Comparison of ENCODE assay signal across 11 cellular contexts in genomic region chr17:44355310-44355640, GRCh38. TPM values are rescaled to one million over a fixed set of nuclear protein-coding genes. Genes with fewer than 3 reads are reported as not detected.
DNase-seq lines count a peak whose midpoint lies in the region; ATAC-seq and TF ChIP-seq lines count a peak whose summit lies in the region.
"Had no signal": no experiment of that assay in that cellular context is flagged by ENCODE, and none has a peak within 500 bp of the region (broad histone marks: within the 10 kb centered on the region; RNA-seq: fewer than 3 reads in every experiment).

No MANE protein-coding gene starts in this region.

- no peaks in the 10 kb centered on the region for H3K9me3 ChIP-seq in CD4-positive, CD25-positive, alpha-beta regulatory T cell (ENCODE audit: control insufficient read depth in 2 of 2, low read length in 2 of 2)
- no peaks in the 10 kb centered on the region for H3K9me3 ChIP-seq in WERI-Rb-1 (ENCODE audit: severe bottlenecking)
- H3K9me3 ChIP-seq: gastroesophageal sphincter, MG63, right atrium auricular region, stomach had no signal

- H3K27me3 ChIP-seq in CD4-positive, CD25-positive, alpha-beta regulatory T cell (ENCODE audit: control insufficient read depth, insufficient read depth, low read length): no peaks in the 10 kb centered on the region
- no peaks in the 10 kb centered on the region for H3K27me3 ChIP-seq in WERI-Rb-1 (ENCODE audit: insufficient read depth, low read depth, severe bottlenecking)
- H3K27me3 ChIP-seq: gastroesophageal sphincter, MG63, right atrium auricular region had no signal

- no peak overlapping the region for H3K4me3 ChIP-seq in CD4-positive, CD25-positive, alpha-beta regulatory T cell (ENCODE audit: low read depth, low read length)
- H3K4me3 ChIP-seq in WERI-Rb-1 (ENCODE audit: low read depth, low read length): no peak overlapping the region
- H3K4me3 ChIP-seq: gastroesophageal sphincter, GM23248, MG63 had no signal

- no peak for ATAC-seq in CD4-positive, CD25-positive, alpha-beta regulatory T cell (ENCODE audit: low read depth in 2 of 2)
- ATAC-seq: gastroesophageal sphincter had no signal

- H3K36me3 Mint-ChIP-seq in CD4-positive, CD25-positive, alpha-beta regulatory T cell: no peaks in the 10 kb centered on the region

- H3K36me3 ChIP-seq in CD4-positive, CD25-positive, alpha-beta regulatory T cell (ENCODE audit: control insufficient read depth, insufficient read depth, low read length): no peaks in the 10 kb centered on the region
- H3K36me3 ChIP-seq in WERI-Rb-1: peaks cover 60% of the 10 kb centered on the region

- peaks cover 0 to 20% (median 1%) of the 10 kb centered on the region in 4 donors for H3K4me1 Mint-ChIP-seq in CD4-positive, CD25-positive, alpha-beta regulatory T cell

- H3K27me3 Mint-ChIP-seq in CD4-positive, CD25-positive, alpha-beta regulatory T cell: peaks cover 18% of the 10 kb centered on the region

- H3K9me3 Mint-ChIP-seq in CD4-positive, CD25-positive, alpha-beta regulatory T cell: peaks cover 0 to 2% (median 0%) of the 10 kb centered on the region in 7 donors
- H3K9me3 Mint-ChIP-seq: activated T-cell treated with anti-CD3 and anti-CD28 coated beads, Interleukin-2, amount 50 U/mL, for 72 hours had no signal

- no peak for TF ChIP-seq CTCF in WERI-Rb-1 (IDR thresholded peaks at IDR 0.05; ENCODE audit: low read depth, low read length)

- DNase-seq in CD4-positive, CD25-positive, alpha-beta regulatory T cell: no peak
- DNase-seq in WERI-Rb-1 (peak; percentile 13), Kasumi-1 (lab: John Stamatoyannopoulos, UW) (no peak)
- no peak for DNase-seq in stimulated activated CD4-positive, alpha-beta T cell treated with anti-CD3 and anti-CD28 coated beads, Interleukin-4, amount 100 ng/mL, for 24 hours
- DNase-seq: kidney, MG63, stomach had no signal

- H3K27ac ChIP-seq in CD4-positive, CD25-positive, alpha-beta regulatory T cell (ENCODE audit: insufficient read depth, low read length, poor library complexity, severe bottlenecking): no peak overlapping the region
- no peak overlapping the region for H3K27ac ChIP-seq in WERI-Rb-1
- H3K27ac ChIP-seq: gastroesophageal sphincter, GM23248, right atrium auricular region, stomach had no signal

- H3K4me3 Mint-ChIP-seq in CD4-positive, CD25-positive, alpha-beta regulatory T cell: peak overlapping the region; percentile 54 to 73 (median 65)
- H3K4me3 Mint-ChIP-seq: activated T-cell treated with anti-CD3 and anti-CD28 coated beads, Interleukin-2, amount 50 U/mL, for 72 hours had no signal

- no peak overlapping the region for H3K27ac Mint-ChIP-seq in CD4-positive, CD25-positive, alpha-beta regulatory T cell
- H3K27ac Mint-ChIP-seq: activated T-cell treated with anti-CD3 and anti-CD28 coated beads, Interleukin-2, amount 50 U/mL, for 72 hours had no signal

- peaks cover 7% of the 10 kb centered on the region for H3K4me1 ChIP-seq in CD4-positive, CD25-positive, alpha-beta regulatory T cell (ENCODE audit: control insufficient read depth, insufficient read depth, low read length, poor library complexity, severe bottlenecking)
- H3K4me1 ChIP-seq: right atrium auricular region had no signal

RNA-seq across cellular contexts. Expression of gene FAM171A2, which starts 8.4 kb away (rescaled TPM):
- 0.25 TPM for total RNA-seq in CD4-positive, CD25-positive, alpha-beta regulatory T cell
- polyA plus RNA-seq in CD4-positive, CD25-positive, alpha-beta regulatory T cell: under 1 TPM in 2 of 4 donors, not detected in 2; 0.07 to 0.09 TPM

RNA-seq across cellular contexts. Expression of gene GRN, which starts 10.2 kb away (rescaled TPM):
- total RNA-seq in CD4-positive, CD25-positive, alpha-beta regulatory T cell: 24.3 TPM
- 10 to 100 TPM; 29.1 to 39.4 (median 33.7) TPM for polyA plus RNA-seq in CD4-positive, CD25-positive, alpha-beta regulatory T cell

RNA-seq across cellular contexts. Expression of gene SLC25A39, which starts 30.7 kb away (rescaled TPM):
- total RNA-seq in CD4-positive, CD25-positive, alpha-beta regulatory T cell: 64.7 TPM
- 100 to 1,000 TPM in 1 of 4 donors, 10 to 100 TPM in 3; 93.8 to 112 (median 98.4) TPM for polyA plus RNA-seq in CD4-positive, CD25-positive, alpha-beta regulatory T cell

RNA-seq across cellular contexts. Expression of gene ITGA2B, which starts 34.2 kb away (rescaled TPM):
- 19.5 TPM for total RNA-seq in CD4-positive, CD25-positive, alpha-beta regulatory T cell
- polyA plus RNA-seq in CD4-positive, CD25-positive, alpha-beta regulatory T cell: not detected
- total RNA-seq: GM23248 had no signal
- polyA plus RNA-seq: GM23248 had no signal

RNA-seq across cellular contexts. Expression of gene RUNDC3A, which starts 46.9 kb away (rescaled TPM):
- total RNA-seq in CD4-positive, CD25-positive, alpha-beta regulatory T cell: 0.27 TPM
- polyA plus RNA-seq in CD4-positive, CD25-positive, alpha-beta regulatory T cell: under 1 TPM in 1 of 4 donors, not detected in 3; 0.96 TPM
